In the genomic region with DNA sequence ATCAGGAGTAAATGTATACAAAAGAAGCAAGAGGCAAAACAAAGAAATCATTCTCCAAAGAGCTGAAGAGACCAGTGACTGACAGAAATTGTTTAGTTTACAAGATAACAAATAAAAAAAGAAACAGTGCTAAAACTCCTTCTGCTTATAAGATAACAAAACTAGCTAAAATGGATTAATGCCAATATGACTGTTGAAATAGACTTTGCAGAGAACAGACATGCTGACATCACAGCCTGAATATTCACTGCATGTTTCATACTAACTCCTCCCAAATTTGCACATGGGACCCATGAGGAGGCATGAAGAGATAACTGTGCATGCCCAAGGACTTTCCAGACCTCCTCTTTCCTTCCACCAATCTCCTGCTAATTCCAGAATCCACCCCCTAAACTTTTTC, we compare ENCODE assay signal across 21 cellular contexts. TPM values are rescaled to one million over a fixed set of nuclear protein-coding genes. Genes with fewer than 3 reads are reported as not detected.
"Had no signal": no experiment of that assay in that cellular context is flagged by ENCODE, and none has a peak within 500 bp of the region (broad histone marks: within the 10 kb centered on the region; RNA-seq: fewer than 3 reads in every experiment).

No MANE protein-coding gene starts in this region.

- DNase-seq: activated CD4-positive, alpha-beta T cell treated with anti-CD3 and anti-CD28 coated beads for 1 hour; activated gamma-delta T cell treated with Interleukin-2 at 50 U/mL for 16 hours; amniotic stem cell; glutamatergic neuron; kidney glomerular epithelial cell; mucosa of descending colon; naive B cell; stimulated activated naive CD8-positive, alpha-beta T cell treated with anti-CD3 and anti-CD28 coated beads, Interleukin-15, Interleukin-2, amounts not matched to agents 100 U/mL and 50 U/mL, for 24 hours; substantia nigra; tibial artery; WERI-Rb-1 had no signal

- H3K27ac Mint-ChIP-seq: activated naive CD4-positive, alpha-beta T cell treated with anti-CD3 and anti-CD28 coated beads, Interleukin-2, amount 50 U/mL, for 72 hours; memory B cell; naive B cell; progenitor cell of endocrine pancreas; T-helper 1 cell treated with Interleukin-12 subunit alpha and Interleukin-12 subunit beta and Interleukin-4 antibody, amounts not matched to agents 30 μg/mL and 1 μg/mL, for 36 hours had no signal

- H3K9me3 Mint-ChIP-seq: activated naive CD4-positive, alpha-beta T cell treated with anti-CD3 and anti-CD28 coated beads, Interleukin-2, amount 50 U/mL, for 72 hours; central memory CD8-positive, alpha-beta T cell; memory B cell; naive B cell; T-helper 1 cell treated with Interleukin-12 subunit alpha and Interleukin-12 subunit beta and Interleukin-4 antibody, amounts not matched to agents 30 μg/mL and 1 μg/mL, for 36 hours had no signal

- H3K4me3 ChIP-seq: coronary artery, mucosa of descending colon, skin epidermis, tibial artery had no signal

- H3K27ac ChIP-seq: coronary artery, foreskin keratinocyte, skin epidermis, tibial artery, WERI-Rb-1 had no signal

- H3K4me1 Mint-ChIP-seq: central memory CD8-positive, alpha-beta T cell; memory B cell; naive B cell; neural crest cell had no signal

- H3K4me3 Mint-ChIP-seq: central memory CD8-positive, alpha-beta T cell; memory B cell; naive B cell; neural crest cell; T-helper 1 cell treated with Interleukin-12 subunit alpha and Interleukin-12 subunit beta and Interleukin-4 antibody, amounts not matched to agents 30 μg/mL and 1 μg/mL, for 36 hours had no signal

- H3K36me3 ChIP-seq: tibial artery, WERI-Rb-1 had no signal

- H3K36me3 Mint-ChIP-seq: memory B cell, naive B cell had no signal

- ATAC-seq: activated naive CD4-positive, alpha-beta T cell treated with anti-CD3 and anti-CD28 coated beads, Interleukin-2, amount 50 U/mL, for 72 hours; foreskin keratinocyte; mucosa of descending colon; stimulated activated naive CD8-positive, alpha-beta T cell treated with anti-CD3 and anti-CD28 coated beads, Interleukin-15, Interleukin-2, amounts not matched to agents 100 U/mL and 50 U/mL, for 24 hours had no signal

RNA-seq across cellular contexts. Expression of a gene that starts 6.2 kb away (rescaled TPM):
- total RNA-seq: activated naive CD4-positive, alpha-beta T cell treated with anti-CD3 and anti-CD28 coated beads, Interleukin-2, amount 50 U/mL, for 72 hours; foreskin keratinocyte; neural crest cell; omental fat pad; progenitor cell of endocrine pancreas had no signal

RNA-seq across cellular contexts. Expression of a gene that starts 31.8 kb away (rescaled TPM):
- total RNA-seq: activated naive CD4-positive, alpha-beta T cell treated with anti-CD3 and anti-CD28 coated beads, Interleukin-2, amount 50 U/mL, for 72 hours; foreskin keratinocyte; neural crest cell had no signal
